ENCODE assay signal across 1 cellular context in genomic region chr17:79601604-79602420, GRCh38.
TF ChIP-seq lines count a peak whose summit lies in the region.

No MANE protein-coding gene starts in this region.

TF ChIP-seq in HepG2, 621 proteins besides CTCF, POLR2A, EP300 and RAD21 (continued from another document):
- TF ChIP-seq ATF2 (CRISPR knock-in tag; IDR thresholded peaks at IDR 0.05), result no peak
